In genomic region chr22:39152024-39152510, GRCh38 we compare ENCODE assay signal across 8 cellular contexts. TPM values are rescaled to one million over a fixed set of nuclear protein-coding genes. Genes with fewer than 3 reads are reported as not detected.
DNase-seq lines count a peak whose midpoint lies in the region; FAIRE-seq and TF ChIP-seq lines count a peak whose summit lies in the region.

No MANE protein-coding gene starts in this region.

- no peak for TF ChIP-seq EP300 in ovary (IDR thresholded peaks at IDR 0.05)

- H3K9me1 ChIP-seq in endothelial cell of umbilical vein (replicated peaks; ENCODE audit: control insufficient read depth, extremely low read depth, insufficient read depth, low read length): no peaks in the 10 kb centered on the region

- H3K4me3 Mint-ChIP-seq in CD8-positive, alpha-beta memory T cell: peak overlapping the region; percentile 78 to 89 (median 83)

- TF ChIP-seq POLR2A in endothelial cell of umbilical vein (IDR thresholded peaks at IDR 0.05; ENCODE audit: low read depth, low read length) (no peak), ovary (IDR thresholded peaks at IDR 0.05) (no peak)

- H3K27ac Mint-ChIP-seq in CD8-positive, alpha-beta memory T cell: peak overlapping the region; percentile 71 to 97 (median 91)

- peaks cover 55% of the 10 kb centered on the region for H3K4me1 ChIP-seq in CD8-positive, alpha-beta memory T cell (ENCODE audit: insufficient read depth, low read length)
- H3K4me1 ChIP-seq in OCI-LY3 (ENCODE audit: low read length): peaks cover 36% of the 10 kb centered on the region
- H3K4me1 ChIP-seq in endothelial cell of umbilical vein (ENCODE audit: control insufficient read depth, extremely low read depth, insufficient read depth, low read length): no peaks in the 10 kb centered on the region
- peaks cover 17% of the 10 kb centered on the region for H3K4me1 ChIP-seq in ovary (ENCODE audit: insufficient read depth)

- no peaks in the 10 kb centered on the region for H3K9me3 Mint-ChIP-seq in CD8-positive, alpha-beta memory T cell

- POLR2A ChIA-PET in CD8-positive, alpha-beta memory T cell (lab: Charles Lee): interaction anchor here (0.5 to 5.8 kb wide), 9 partner anchors 19 to 892 kb away, joined by 3 to 65 read pairs (median 4); partner anchors contain the start of genes PDGFB, RPL3 and TAB1
- POLR2A ChIA-PET in endothelial cell of umbilical vein (lab: Charles Lee): interaction anchor here (1.2 to 2.8 kb wide), 3 partner anchors 160 to 167 kb away, joined by 3 to 14 read pairs (median 3); partner anchors contain the start of gene RPL3

- H3K27me3 Mint-ChIP-seq in CD8-positive, alpha-beta memory T cell: peaks cover 0 to 15% of the 10 kb centered on the region in 2 donors

- no peaks in the 10 kb centered on the region for H3K27me3 ChIP-seq in CD8-positive, alpha-beta memory T cell (ENCODE audit: insufficient read depth, low read length, poor library complexity, severe bottlenecking)
- H3K27me3 ChIP-seq in OCI-LY3 (ENCODE audit: low read depth, low read length) (peaks cover 17% of the 10 kb centered on the region), endothelial cell of umbilical vein (ENCODE audit: control insufficient read depth in 2 of 2, insufficient read depth in 2 of 2, low read length in 2 of 2) (peaks cover 24 to 25% of the 10 kb centered on the region in 2 experiments), ovary (no peaks in the 10 kb centered on the region)

- no TSS peak for BruUV-seq in endothelial cell of umbilical vein (replicated peaks; lab: Mats Ljungman, UMichigan)

- no peak for TF ChIP-seq CTCF in OCI-LY3 (IDR thresholded peaks at IDR 0.05; ENCODE audit: low read depth, low read length)
- TF ChIP-seq CTCF in endothelial cell of umbilical vein (IDR thresholded peaks at IDR 0.05; ENCODE audit: extremely low read depth in 1 of 2, insufficient read depth in 1 of 2, low read depth in 1 of 2, low read length in 2 of 2): no peak
- no peak for TF ChIP-seq CTCF in ovary (IDR thresholded peaks at IDR 0.05)

- WGBS in ovary, 3 donors: 5 to 8% (median 6%) methylated on average over 32 to 44 of the region's 44 CpGs

- H3K4me2 ChIP-seq in OCI-LY3 (ENCODE audit: low read length) (peak overlapping the region; percentile 76), endothelial cell of umbilical vein (ENCODE audit: insufficient read depth, low read length) (peak overlapping the region; percentile 71)

- H4K20me1 ChIP-seq in OCI-LY3 (ENCODE audit: insufficient read depth, low read length) (no peaks in the 10 kb centered on the region), endothelial cell of umbilical vein (replicated peaks; ENCODE audit: control insufficient read depth, extremely low read depth, insufficient read depth, low read length) (no peaks in the 10 kb centered on the region)

- H2AFZ ChIP-seq in OCI-LY3 (ENCODE audit: low read depth, low read length) (no peak overlapping the region), endothelial cell of umbilical vein (ENCODE audit: low read depth, low read length) (peak overlapping the region; percentile 67)

- intact Hi-C loops in endothelial cell of umbilical vein (cut with micrococcal nuclease) (no loop called here), ovary (cut with DNase I) (loop anchor here in 2 of 4 donors (5.0 to 10.0 kb wide), 2 partner anchors 165 to 373 kb away; partner anchors contain the start of genes ATF4 (in 1 of the 2) and RPL3 (in 1 of the 2))

- H3K9me3 ChIP-seq in CD8-positive, alpha-beta memory T cell (ENCODE audit: low read length): no peaks in the 10 kb centered on the region
- no peaks in the 10 kb centered on the region for H3K9me3 ChIP-seq in OCI-LY3 (ENCODE audit: insufficient read depth, low read length)
- no peaks in the 10 kb centered on the region for H3K9me3 ChIP-seq in endothelial cell of umbilical vein (replicated peaks; ENCODE audit: control insufficient read depth, insufficient read depth, low read length)
- H3K9me3 ChIP-seq in ovary: no peaks in the 10 kb centered on the region

- H3K36me3 ChIP-seq in CD8-positive, alpha-beta memory T cell (ENCODE audit: insufficient read depth, low read length): no peaks in the 10 kb centered on the region
- H3K36me3 ChIP-seq in OCI-LY3 (replicated peaks; ENCODE audit: low read depth, low read length): peaks cover 3% of the 10 kb centered on the region
- H3K36me3 ChIP-seq in endothelial cell of umbilical vein (ENCODE audit: control insufficient read depth in 2 of 2, extremely low read depth in 1 of 2, insufficient read depth in 2 of 2, low read length in 2 of 2): no peaks in the 10 kb centered on the region
- H3K36me3 ChIP-seq in ovary: no peaks in the 10 kb centered on the region

- H3K79me2 ChIP-seq in OCI-LY3 (ENCODE audit: low read length) (no peaks in the 10 kb centered on the region), endothelial cell of umbilical vein (ENCODE audit: control insufficient read depth, insufficient read depth, low read length) (no peaks in the 10 kb centered on the region)

- no peak for FAIRE-seq in endothelial cell of umbilical vein (lab: Jason Lieb, UNC)

- CTCF ChIA-PET in CD8-positive, alpha-beta memory T cell (lab: Charles Lee): interaction anchor here (1.0 to 5.7 kb wide), 3 partner anchors 166 to 281 kb away, joined by 3 to 44 read pairs (median 3); partner anchors contain the start of genes CBX6 and RPL3
- CTCF ChIA-PET in endothelial cell of umbilical vein (lab: Charles Lee): interaction anchor here (0.7 to 1.4 kb wide), 4 partner anchors 16 to 164 kb away, joined by 3 to 4 read pairs (median 3); no protein-coding TSS in a partner anchor

- DNase-seq in CD8-positive, alpha-beta memory T cell: peak in 1 of 5 donors; percentile 48
- no peak for DNase-seq in endothelial cell of umbilical vein (ENCODE audit: low read depth, low spot score)
- DNase-seq in ovary: no peak
- DNase-seq in DMS 273 (lab: John Stamatoyannopoulos, UW; ENCODE audit: unreplicated experiment): no peak
- DNase-seq in AG08395 (ENCODE audit: low spot score): no peak
- DNase-seq in NCI-H2196 (lab: John Stamatoyannopoulos, UW; ENCODE audit: unreplicated experiment): no peak
- no peak for DNase-seq in GM19240 (ENCODE audit: insufficient read length, low spot score)

- H3K27ac ChIP-seq in CD8-positive, alpha-beta memory T cell (ENCODE audit: low read depth, low read length): peak overlapping the region; percentile 70
- no peak overlapping the region for H3K27ac ChIP-seq in OCI-LY3 (ENCODE audit: low read length)
- no peak overlapping the region for H3K27ac ChIP-seq in endothelial cell of umbilical vein (ENCODE audit: insufficient read depth, low read depth, low read length)
- peak overlapping the region; percentile 94 to 97 for H3K27ac ChIP-seq in ovary

- H3K4me1 Mint-ChIP-seq in CD8-positive, alpha-beta memory T cell: peaks cover 39 to 54% (median 42%) of the 10 kb centered on the region in 3 donors

- peak overlapping the region; percentile 63 for H3K9ac ChIP-seq in OCI-LY3 (ENCODE audit: low read length)
- H3K9ac ChIP-seq in endothelial cell of umbilical vein (replicated peaks; ENCODE audit: extremely low read depth, insufficient read depth, low read length): no peak overlapping the region

- peaks cover 0 to 32% (median 0%) of the 10 kb centered on the region in 3 donors for H3K36me3 Mint-ChIP-seq in CD8-positive, alpha-beta memory T cell

- peak overlapping the region; percentile 91 for H3K4me3 ChIP-seq in CD8-positive, alpha-beta memory T cell (ENCODE audit: low read length)
- H3K4me3 ChIP-seq in OCI-LY3 (ENCODE audit: low read length): peak overlapping the region; percentile 77
- H3K4me3 ChIP-seq in endothelial cell of umbilical vein (replicated peaks in 1 of 3; ENCODE audit: insufficient read depth in 1 of 3, low read depth in 1 of 3, low read length in 3 of 3): peak overlapping the region in 2 of 3 experiments; percentile 62 to 67
- peak overlapping the region; percentile 97 for H3K4me3 ChIP-seq in ovary

- dilution Hi-C loops in endothelial cell of umbilical vein (cut with MboI; ENCODE audit: extremely low pct_ligation_motif_present, low sequenced_read_pairs): no loop called here

TF ChIP-seq in endothelial cell of umbilical vein, 7 proteins besides CTCF, POLR2A, EP300 and RAD21 (continues in another document):
- no peak for TF ChIP-seq MAX (IDR thresholded peaks at IDR 0.05; ENCODE audit: insufficient read depth, insufficient read length)
- TF ChIP-seq JUN (IDR thresholded peaks at IDR 0.05; ENCODE audit: borderline replicate concordance, insufficient read depth, insufficient read length, low read depth): no peak
- no peak for TF ChIP-seq EZH2 (IDR thresholded peaks at IDR 0.05; ENCODE audit: borderline replicate concordance, low read depth, low read length, severe bottlenecking)
- no peak for TF ChIP-seq GATA2 (IDR thresholded peaks at IDR 0.05; ENCODE audit: insufficient read depth, insufficient read length, low read depth, low read length)
- no peak for TF ChIP-seq MYC (IDR thresholded peaks at IDR 0.05; ENCODE audit: low read depth, low read length)

RNA-seq across cellular contexts. Expression of gene CBX7, which starts 0.4 kb away (rescaled TPM):
- 10 to 100 TPM; 26.1 to 26.4 TPM for total RNA-seq in CD8-positive, alpha-beta memory T cell
- 29.7 TPM for polyA plus RNA-seq in CD8-positive, alpha-beta memory T cell
- total RNA-seq in endothelial cell of umbilical vein (5.1 and 7.1 TPM in 2 replicates), ovary (100 to 1,000 TPM in 1 of 7 donors, 10 to 100 TPM in 6; 47.2 to 107 (median 84.9) TPM)
- polyA plus RNA-seq in endothelial cell of umbilical vein (3.4 and 4.0 TPM in 2 replicates), ovary (10 to 100 TPM; 40.7 to 96.9 TPM)
- polyA plus RNA-seq in endothelial cell of umbilical vein (2011; cell fraction: cytosol; rRNA removed): 1.6 and 2.0 TPM in 2 replicates
- 12.0 and 13.9 TPM in 2 replicates for polyA plus RNA-seq in endothelial cell of umbilical vein (2011; cell fraction: nucleus; rRNA removed)
- polyA plus RNA-seq in endothelial cell of umbilical vein (2012): 1.7 and 1.9 TPM in 2 replicates
- polyA minus RNA-seq in endothelial cell of umbilical vein: 3.9 and 6.0 TPM in 2 replicates
- polyA minus RNA-seq in endothelial cell of umbilical vein (2011; cell fraction: cytosol; rRNA and poly(A)+ RNA removed): 2.7 TPM
- 6.1 and 6.7 TPM in 2 replicates for polyA minus RNA-seq in endothelial cell of umbilical vein (2011; cell fraction: nucleus; rRNA and poly(A)+ RNA removed)

RNA-seq across cellular contexts. Expression of gene APOBEC3H, which starts 55.0 kb away (rescaled TPM):
- 10 to 100 TPM; 10.8 to 11.0 TPM for total RNA-seq in CD8-positive, alpha-beta memory T cell
- 11.7 TPM for polyA plus RNA-seq in CD8-positive, alpha-beta memory T cell
- total RNA-seq in endothelial cell of umbilical vein (not detected in 2 replicates), ovary (under 1 TPM in 2 of 7 donors, not detected in 5; 0.23 to 0.31 TPM)
- polyA plus RNA-seq in endothelial cell of umbilical vein (not detected in 2 replicates), ovary (under 1 TPM in 1 of 2 donors, not detected in 1; 0.97 TPM)
- polyA plus RNA-seq in endothelial cell of umbilical vein (2011; cell fraction: cytosol; rRNA removed): 0.13 and 0.14 TPM in 2 replicates
- 0.36 TPM in 1 of 2 replicates, not detected in the other for polyA plus RNA-seq in endothelial cell of umbilical vein (2011; cell fraction: nucleus; rRNA removed)
- polyA plus RNA-seq in endothelial cell of umbilical vein (2012): 0.22 and 0.24 TPM in 2 replicates
- 0.39 TPM in 1 of 2 replicates, not detected in the other for polyA minus RNA-seq in endothelial cell of umbilical vein
- not detected for polyA minus RNA-seq in endothelial cell of umbilical vein (2011; cell fraction: cytosol; rRNA and poly(A)+ RNA removed)
- polyA minus RNA-seq in endothelial cell of umbilical vein (2011; cell fraction: nucleus; rRNA and poly(A)+ RNA removed): not detected in 2 replicates

Comparison
In these comparisons a context has a peak if more than half of its experiments do, and no peak if none do; other contexts are left out.
1. H3K27ac ChIP-seq: peak in CD8-positive, alpha-beta memory T cell (single experiment) and ovary (2 of 2); none in OCI-LY3 (single experiment) and endothelial cell of umbilical vein (single experiment).
2. Peak in every context shown above with its lines, with median percentiles within 50 percentile points of each other: H3K4me3 ChIP-seq.